In the genomic region with DNA sequence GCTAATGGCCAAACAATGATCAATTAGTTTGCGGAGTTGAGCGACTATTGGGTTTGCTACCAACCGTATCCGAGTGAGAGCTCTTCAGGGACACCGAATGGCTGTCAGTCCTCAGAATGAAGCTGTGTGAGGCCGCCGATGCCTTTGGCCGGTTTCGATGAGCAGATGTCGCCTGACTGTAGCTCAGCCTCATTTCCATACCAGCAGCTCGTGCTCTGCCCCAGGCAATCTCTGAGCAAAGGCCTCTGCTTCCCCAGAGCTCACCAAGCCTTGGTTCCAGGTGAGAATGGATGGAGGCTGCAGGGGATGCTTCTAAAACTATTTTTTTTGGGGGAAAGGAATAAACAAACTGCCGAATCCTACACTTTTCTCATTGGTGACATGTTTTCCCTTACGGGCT, we compare ENCODE assay signal across 28 cellular contexts.
"Had no signal": no experiment of that assay in that cellular context is flagged by ENCODE, and none has a peak within 500 bp of the region (broad histone marks: within the 10 kb centered on the region; RNA-seq: fewer than 3 reads in every experiment).

No MANE protein-coding gene starts in this region.

- H3K9ac ChIP-seq: SK-N-SH had no signal

- H3K9me2 ChIP-seq: SK-N-SH had no signal

- H3K27ac ChIP-seq: VCaP had no signal

- DNase-seq: activated CD4-positive, alpha-beta T cell treated with anti-CD3 and anti-CD28 coated beads for 36 hours; activated CD4-positive, alpha-beta T cell treated with anti-CD3 and anti-CD28 coated beads, Interleukin-2, amount 50 U/mL, for 1 hour; activated CD8-positive, alpha-beta T cell treated with anti-CD3 and anti-CD28 coated beads, Interleukin-2, amount 10 ng/mL, durations not matched to agents 7 days and 5 days; activated effector memory CD4-positive, alpha-beta T cell treated with Interleukin-2 at 50 U/mL for 16 hours; activated naive CD4-positive, alpha-beta T cell; activated naive CD8-positive, alpha-beta T cell treated with anti-CD3 and anti-CD28 coated beads, Interleukin-2, amount 50 U/mL, for 24 hours; activated T-cell treated with anti-CD3 and anti-CD28 coated beads, Interleukin-2, amount 50 U/mL, for 24 hours; amygdala; IMR-90; Kasumi-1; KBM-7; NCI-H146; NCI-H2029; NCI-H345; NCI-H524; NCI-H774; NK-92 treated with Interleukin-12 subunit alpha and Interleukin-12 subunit beta, amount 100 ng/mL, for 24 hours; OCI-M1; RPMI8226; SK-N-SH; T-helper 1 cell had no signal

- H3K9me3 Mint-ChIP-seq: activated naive CD4-positive, alpha-beta T cell treated with anti-CD3 and anti-CD28 coated beads, Interleukin-2, amount 50 U/mL, for 24 hours; activated naive CD8-positive, alpha-beta T cell treated with anti-CD3 and anti-CD28 coated beads, Interleukin-2, amount 50 U/mL, for 24 hours; activated T-cell treated with anti-CD3 and anti-CD28 coated beads, Interleukin-2, amount 50 U/mL, for 24 hours; activated T-helper 1 cell treated with anti-CD3 and anti-CD28 coated beads, Interleukin-12 subunit alpha, Interleukin-12 subunit beta, Interleukin-2, Interleukin-4 antibody, amounts not matched to agents 30 ng/mL and 10 ng/mL and 1 ng/mL, durations not matched to agents 14 hours and 24 hours and 36 hours; central memory CD8-positive, alpha-beta T cell had no signal

- H3K9me3 ChIP-seq: SK-N-SH had no signal

- H3K4me2 ChIP-seq: SK-N-SH had no signal

- ATAC-seq: activated CD4-positive, alpha-beta T cell treated with anti-CD3 and anti-CD28 coated beads for 36 hours; activated CD8-positive, alpha-beta T cell treated with anti-CD3 and anti-CD28 coated beads, Interleukin-2, amount 10 ng/mL, durations not matched to agents 7 days and 5 days; activated naive CD8-positive, alpha-beta T cell treated with anti-CD3 and anti-CD28 coated beads, Interleukin-2, amount 50 U/mL, for 24 hours; Panc1; Right ventricle myocardium inferior had no signal

- H3K27me3 Mint-ChIP-seq: activated T-cell treated with anti-CD3 and anti-CD28 coated beads, Interleukin-2, amount 50 U/mL, for 24 hours had no signal

- H3K4me3 Mint-ChIP-seq: activated CD4-positive, alpha-beta T cell treated with anti-CD3 and anti-CD28 coated beads for 36 hours; activated CD8-positive, alpha-beta T cell treated with anti-CD3 and anti-CD28 coated beads, Interleukin-2, amount 10 ng/mL, durations not matched to agents 7 days and 5 days; activated naive CD4-positive, alpha-beta T cell treated with anti-CD3 and anti-CD28 coated beads, Interleukin-2, amount 50 U/mL, for 24 hours; activated naive CD8-positive, alpha-beta T cell treated with anti-CD3 and anti-CD28 coated beads, Interleukin-2, amount 50 U/mL, for 24 hours; activated T-cell treated with anti-CD3 and anti-CD28 coated beads, Interleukin-2, amount 50 U/mL, for 24 hours; activated T-helper 1 cell treated with anti-CD3 and anti-CD28 coated beads, Interleukin-12 subunit alpha, Interleukin-12 subunit beta, Interleukin-2, Interleukin-4 antibody, amounts not matched to agents 30 ng/mL and 10 ng/mL and 1 ng/mL, durations not matched to agents 14 hours and 24 hours and 36 hours; brain; central memory CD8-positive, alpha-beta T cell had no signal

- H3K36me3 Mint-ChIP-seq: activated naive CD4-positive, alpha-beta T cell treated with anti-CD3 and anti-CD28 coated beads, Interleukin-2, amount 50 U/mL, for 24 hours; brain had no signal

- H3K4me1 Mint-ChIP-seq: activated CD4-positive, alpha-beta T cell treated with anti-CD3 and anti-CD28 coated beads for 36 hours; activated naive CD4-positive, alpha-beta T cell treated with anti-CD3 and anti-CD28 coated beads, Interleukin-2, amount 50 U/mL, for 24 hours; activated naive CD8-positive, alpha-beta T cell treated with anti-CD3 and anti-CD28 coated beads, Interleukin-2, amount 50 U/mL, for 24 hours; central memory CD8-positive, alpha-beta T cell had no signal

- H3K27ac Mint-ChIP-seq: activated CD4-positive, alpha-beta T cell treated with anti-CD3 and anti-CD28 coated beads for 36 hours; activated CD8-positive, alpha-beta T cell treated with anti-CD3 and anti-CD28 coated beads, Interleukin-2, amount 10 ng/mL, durations not matched to agents 7 days and 5 days; activated naive CD4-positive, alpha-beta T cell treated with anti-CD3 and anti-CD28 coated beads, Interleukin-2, amount 50 U/mL, for 24 hours; activated naive CD8-positive, alpha-beta T cell treated with anti-CD3 and anti-CD28 coated beads, Interleukin-2, amount 50 U/mL, for 24 hours; activated T-cell treated with anti-CD3 and anti-CD28 coated beads, Interleukin-2, amount 50 U/mL, for 24 hours; activated T-helper 1 cell treated with anti-CD3 and anti-CD28 coated beads, Interleukin-12 subunit alpha, Interleukin-12 subunit beta, Interleukin-2, Interleukin-4 antibody, amounts not matched to agents 30 ng/mL and 10 ng/mL and 1 ng/mL, durations not matched to agents 14 hours and 24 hours and 36 hours; brain had no signal
